ENCODE assay signal across 17 cellular contexts in genomic region chr9:33341182-33341581, GRCh38. TPM values are rescaled to one million over a fixed set of nuclear protein-coding genes. Genes with fewer than 3 reads are reported as not detected.
DNase-seq lines count a peak whose midpoint lies in the region; ATAC-seq and TF ChIP-seq lines count a peak whose summit lies in the region.
"Had no signal": no experiment of that assay in that cellular context is flagged by ENCODE, and none has a peak within 500 bp of the region (broad histone marks: within the 10 kb centered on the region; RNA-seq: fewer than 3 reads in every experiment).

No MANE protein-coding gene starts in this region.

- peak overlapping the region; percentile 51 for H3K27ac Mint-ChIP-seq in activated CD8-positive, alpha-beta T cell treated with anti-CD3 and anti-CD28 coated beads for 36 hours
- H3K27ac Mint-ChIP-seq in activated CD8-positive, alpha-beta T cell treated with anti-CD3 and anti-CD28 coated beads, Interleukin-2, amount 10 ng/mL, durations not matched to agents 7 days and 5 days = no peak overlapping the region
- H3K27ac Mint-ChIP-seq in activated T-helper 17 cell treated with anti-CD3 and anti-CD28 coated beads, Interleukin-2, amount 50 U/mL, for 72 hours = peak overlapping the region; percentile 4
- H3K27ac Mint-ChIP-seq in memory B cell = peak overlapping the region; percentile 5
- peak overlapping the region in 1 of 2 donors; percentile 57 for H3K27ac Mint-ChIP-seq in effector memory CD8-positive, alpha-beta T cell

- CTCF ChIA-PET in activated CD8-positive, alpha-beta T cell treated with anti-CD3 and anti-CD28 coated beads for 36 hours (lab: Charles Lee) = no interaction called here
- CTCF ChIA-PET in activated CD8-positive, alpha-beta T cell treated with anti-CD3 and anti-CD28 coated beads, Interleukin-2, amount 10 ng/mL, durations not matched to agents 7 days and 5 days (lab: Charles Lee) = no interaction called here

- DNase-seq in activated CD8-positive, alpha-beta T cell treated with anti-CD3 and anti-CD28 coated beads for 36 hours = no peak
- no peak for DNase-seq in activated CD8-positive, alpha-beta T cell treated with anti-CD3 and anti-CD28 coated beads, Interleukin-2, amount 10 ng/mL, durations not matched to agents 7 days and 5 days
- DNase-seq in HUDEP-2 (lab: John Stamatoyannopoulos, UW; ENCODE audit: unreplicated experiment in 76 of 76) (peak in 40 of 76 experiments; percentile 5 to 77 (median 40)), memory B cell (ENCODE audit: low spot score in 2 of 2) (no peak), globus pallidus (ENCODE audit: low spot score) (no peak)
- no peak for DNase-seq in effector memory CD8-positive, alpha-beta T cell
- DNase-seq: DMS153, DND-41, Karpas-422, NCI-H1092 treated with DMSO at 0.1 percent for 48 hours, NCI-H1436 treated with DMSO at 0.1 percent for 48 hours, NCI-H187 treated with DMSO at 0.1 percent for 48 hours, NCI-H2107, NCI-H524, NCI-H774, PC-3 had no signal

- H3K4me1 Mint-ChIP-seq in activated CD8-positive, alpha-beta T cell treated with anti-CD3 and anti-CD28 coated beads for 36 hours (ENCODE audit: low read depth) = peaks cover 1% of the 10 kb centered on the region
- peaks cover 15% of the 10 kb centered on the region for H3K4me1 Mint-ChIP-seq in activated CD8-positive, alpha-beta T cell treated with anti-CD3 and anti-CD28 coated beads, Interleukin-2, amount 10 ng/mL, durations not matched to agents 7 days and 5 days (ENCODE audit: low read depth)
- H3K4me1 Mint-ChIP-seq in activated T-helper 17 cell treated with anti-CD3 and anti-CD28 coated beads, Interleukin-2, amount 50 U/mL, for 72 hours = no peaks in the 10 kb centered on the region
- peaks cover 4% of the 10 kb centered on the region for H3K4me1 Mint-ChIP-seq in memory B cell
- H3K4me1 Mint-ChIP-seq in effector memory CD8-positive, alpha-beta T cell (ENCODE audit: low read depth in 2 of 2) = peaks cover 15 to 17% of the 10 kb centered on the region in 2 donors

- peaks cover 65% of the 10 kb centered on the region for H3K36me3 Mint-ChIP-seq in activated CD8-positive, alpha-beta T cell treated with anti-CD3 and anti-CD28 coated beads for 36 hours (ENCODE audit: low read depth)
- H3K36me3 Mint-ChIP-seq in activated CD8-positive, alpha-beta T cell treated with anti-CD3 and anti-CD28 coated beads, Interleukin-2, amount 10 ng/mL, durations not matched to agents 7 days and 5 days (ENCODE audit: low read depth) = peaks cover 68% of the 10 kb centered on the region
- H3K36me3 Mint-ChIP-seq in activated T-helper 17 cell treated with anti-CD3 and anti-CD28 coated beads, Interleukin-2, amount 50 U/mL, for 72 hours (ENCODE audit: low read depth) = peaks cover 96% of the 10 kb centered on the region
- H3K36me3 Mint-ChIP-seq in memory B cell = peaks cover 43% of the 10 kb centered on the region
- peaks cover 81% of the 10 kb centered on the region for H3K36me3 Mint-ChIP-seq in effector memory CD8-positive, alpha-beta T cell (ENCODE audit: insufficient read depth)

- intact Hi-C loops in activated CD8-positive, alpha-beta T cell treated with anti-CD3 and anti-CD28 coated beads for 36 hours (cut with micrococcal nuclease) = no loop called here

- H3K4me3 Mint-ChIP-seq in activated CD8-positive, alpha-beta T cell treated with anti-CD3 and anti-CD28 coated beads for 36 hours = no peak overlapping the region
- H3K4me3 Mint-ChIP-seq in activated CD8-positive, alpha-beta T cell treated with anti-CD3 and anti-CD28 coated beads, Interleukin-2, amount 10 ng/mL, durations not matched to agents 7 days and 5 days = no peak overlapping the region
- H3K4me3 Mint-ChIP-seq in activated T-helper 17 cell treated with anti-CD3 and anti-CD28 coated beads, Interleukin-2, amount 50 U/mL, for 72 hours = no peak overlapping the region
- H3K4me3 Mint-ChIP-seq in memory B cell = no peak overlapping the region
- no peak overlapping the region for H3K4me3 Mint-ChIP-seq in effector memory CD8-positive, alpha-beta T cell

- no peak for TF ChIP-seq CTCF in activated CD8-positive, alpha-beta T cell treated with anti-CD3 and anti-CD28 coated beads for 36 hours (IDR thresholded peaks at IDR 0.05)

- H3K27me3 Mint-ChIP-seq in activated CD8-positive, alpha-beta T cell treated with anti-CD3 and anti-CD28 coated beads for 36 hours = no peaks in the 10 kb centered on the region
- H3K27me3 Mint-ChIP-seq in activated CD8-positive, alpha-beta T cell treated with anti-CD3 and anti-CD28 coated beads, Interleukin-2, amount 10 ng/mL, durations not matched to agents 7 days and 5 days (ENCODE audit: low read depth) = no peaks in the 10 kb centered on the region
- H3K27me3 Mint-ChIP-seq in activated T-helper 17 cell treated with anti-CD3 and anti-CD28 coated beads, Interleukin-2, amount 50 U/mL, for 72 hours = no peaks in the 10 kb centered on the region
- H3K27me3 Mint-ChIP-seq in memory B cell = no peaks in the 10 kb centered on the region
- H3K27me3 Mint-ChIP-seq in effector memory CD8-positive, alpha-beta T cell = no peaks in the 10 kb centered on the region

- POLR2A ChIA-PET in activated CD8-positive, alpha-beta T cell treated with anti-CD3 and anti-CD28 coated beads for 36 hours (lab: Charles Lee) = no interaction called here
- POLR2A ChIA-PET in activated CD8-positive, alpha-beta T cell treated with anti-CD3 and anti-CD28 coated beads, Interleukin-2, amount 10 ng/mL, durations not matched to agents 7 days and 5 days (lab: Charles Lee) = no interaction called here

- no peak for ATAC-seq in activated CD8-positive, alpha-beta T cell treated with anti-CD3 and anti-CD28 coated beads for 36 hours
- ATAC-seq in activated CD8-positive, alpha-beta T cell treated with anti-CD3 and anti-CD28 coated beads, Interleukin-2, amount 10 ng/mL, durations not matched to agents 7 days and 5 days = no peak
- no peak for ATAC-seq in activated T-helper 17 cell treated with anti-CD3 and anti-CD28 coated beads, Interleukin-2, amount 50 U/mL, for 72 hours (replicated peaks)
- no peak for ATAC-seq in memory B cell (ENCODE audit: low read depth)
- no peak for ATAC-seq in effector memory CD8-positive, alpha-beta T cell (replicated peaks)
- ATAC-seq: PC-3 had no signal

- peaks cover 18% of the 10 kb centered on the region for H3K9me3 Mint-ChIP-seq in activated CD8-positive, alpha-beta T cell treated with anti-CD3 and anti-CD28 coated beads for 36 hours
- H3K9me3 Mint-ChIP-seq in activated CD8-positive, alpha-beta T cell treated with anti-CD3 and anti-CD28 coated beads, Interleukin-2, amount 10 ng/mL, durations not matched to agents 7 days and 5 days (ENCODE audit: insufficient read depth) = peaks cover 16% of the 10 kb centered on the region
- H3K9me3 Mint-ChIP-seq in activated T-helper 17 cell treated with anti-CD3 and anti-CD28 coated beads, Interleukin-2, amount 50 U/mL, for 72 hours = no peaks in the 10 kb centered on the region
- H3K9me3 Mint-ChIP-seq in memory B cell = peaks cover 8% of the 10 kb centered on the region
- peaks cover 0 to 2% of the 10 kb centered on the region in 2 donors for H3K9me3 Mint-ChIP-seq in effector memory CD8-positive, alpha-beta T cell

RNA-seq across cellular contexts. Expression of gene NFX1, which starts 50.9 kb away (rescaled TPM):
- 10 to 100 TPM; 37.4 to 38.9 TPM for total RNA-seq in activated CD8-positive, alpha-beta T cell treated with anti-CD3 and anti-CD28 coated beads for 36 hours
- total RNA-seq in activated CD8-positive, alpha-beta T cell treated with anti-CD3 and anti-CD28 coated beads, Interleukin-2, amount 10 ng/mL, durations not matched to agents 7 days and 5 days = 10 to 100 TPM; 38.8 to 39.8 TPM
- total RNA-seq in activated T-helper 17 cell treated with anti-CD3 and anti-CD28 coated beads, Interleukin-2, amount 50 U/mL, for 72 hours = 10 to 100 TPM; 32.0 to 56.5 TPM

Comparison
In these comparisons a context has a peak if more than half of its experiments do, and no peak if none do; other contexts are left out.
1. DNase-seq: peak in HUDEP-2 (40 of 76); none in activated CD8-positive, alpha-beta T cell treated with anti-CD3 and anti-CD28 coated beads for 36 hours (single experiment), activated CD8-positive, alpha-beta T cell treated with anti-CD3 and anti-CD28 coated beads, Interleukin-2, amount 10 ng/mL, durations not matched to agents 7 days and 5 days (single experiment), memory B cell (0 of 2), globus pallidus (single experiment) and effector memory CD8-positive, alpha-beta T cell (0 of 3).